In genomic region chr19:48959341-48960239, GRCh38 we compare ENCODE assay signal across 1 cellular context.
TF ChIP-seq lines count a peak whose summit lies in the region.

No MANE protein-coding gene starts in this region.

TF ChIP-seq in HepG2, 621 proteins besides CTCF, POLR2A, EP300 and RAD21 (continues in another document):
- peak; percentile 36; the same call in 1 of the 2 replicates for TF ChIP-seq RBFOX2 (IDR thresholded peaks at IDR 0.05; ENCODE audit: low read depth, low read length)
- TF ChIP-seq PRDM15 (CRISPR knock-in tag; IDR thresholded peaks at IDR 0.05) = no peak
- TF ChIP-seq YY1 (IDR thresholded peaks at IDR 0.05; ENCODE audit: insufficient read depth, insufficient replicate concordance, low read depth, low read length) = peak; percentile 25
- no peak for TF ChIP-seq ATAD3A (CRISPR knock-in tag; IDR thresholded peaks at IDR 0.05)
- no peak for TF ChIP-seq THAP8 (CRISPR knock-in tag; IDR thresholded peaks at IDR 0.05; ENCODE audit: borderline replicate concordance)
- TF ChIP-seq ZSCAN9 (CRISPR knock-in tag; IDR thresholded peaks at IDR 0.05; ENCODE audit: borderline replicate concordance) = no peak
- no peak for TF ChIP-seq ZNF703 (CRISPR knock-in tag; IDR thresholded peaks at IDR 0.05; ENCODE audit: borderline replicate concordance)
- TF ChIP-seq ZBTB42 (CRISPR knock-in tag; IDR thresholded peaks at IDR 0.05) = no peak
- TF ChIP-seq ZNF24 (IDR thresholded peaks at IDR 0.05) = no peak
- TF ChIP-seq ZNF292 (CRISPR knock-in tag; IDR thresholded peaks at IDR 0.05; ENCODE audit: borderline replicate concordance, low read depth) = no peak
- TF ChIP-seq NR0B2 (CRISPR knock-in tag; IDR thresholded peaks at IDR 0.05) = no peak
- TF ChIP-seq KDM2A (CRISPR knock-in tag; IDR thresholded peaks at IDR 0.05; ENCODE audit: borderline replicate concordance, low read depth) = no peak
- no peak for TF ChIP-seq ZNF143 (CRISPR knock-in tag; IDR thresholded peaks at IDR 0.05)
- TF ChIP-seq CHD4 (IDR thresholded peaks at IDR 0.05; ENCODE audit: borderline replicate concordance, low read length) = no peak
- TF ChIP-seq CHD2 (IDR thresholded peaks at IDR 0.05; ENCODE audit: low read depth, low read length) = no peak
- TF ChIP-seq ZNF574 (CRISPR knock-in tag; IDR thresholded peaks at IDR 0.05) = 0 out of 2 replicates have a peak, but pooled peaks have one; percentile 4
- no peak for TF ChIP-seq ZNF552 (CRISPR knock-in tag; IDR thresholded peaks at IDR 0.05; ENCODE audit: borderline replicate concordance)
- TF ChIP-seq MXD3 (CRISPR knock-in tag; IDR thresholded peaks at IDR 0.05) = no peak
- no peak for TF ChIP-seq ZBTB39 (CRISPR knock-in tag; IDR thresholded peaks at IDR 0.05)
- TF ChIP-seq YEATS2 (CRISPR knock-in tag; IDR thresholded peaks at IDR 0.05; ENCODE audit: borderline replicate concordance) = no peak
- TF ChIP-seq FOXK1 (CRISPR knock-in tag; IDR thresholded peaks at IDR 0.05; ENCODE audit: borderline replicate concordance, low read depth) = no peak
- TF ChIP-seq ZNF446 (CRISPR knock-in tag; IDR thresholded peaks at IDR 0.05) = no peak
- no peak for TF ChIP-seq ZNF207 (IDR thresholded peaks at IDR 0.05; ENCODE audit: borderline replicate concordance)
- TF ChIP-seq BORCS8-MEF2B (CRISPR knock-in tag; IDR thresholded peaks at IDR 0.05) = no peak
- TF ChIP-seq ARID2 (CRISPR knock-in tag; IDR thresholded peaks at IDR 0.05; ENCODE audit: borderline replicate concordance) = no peak
- TF ChIP-seq DNMT1 (CRISPR knock-in tag; IDR thresholded peaks at IDR 0.05) = no peak
- no peak for TF ChIP-seq REL (CRISPR knock-in tag; conservative IDR thresholded peaks at IDR 0.05)
- TF ChIP-seq SMAD9 (CRISPR knock-in tag; IDR thresholded peaks at IDR 0.05) = no peak
- TF ChIP-seq PREB (CRISPR knock-in tag; IDR thresholded peaks at IDR 0.05) = no peak
- peak; percentile 61 for TF ChIP-seq AGO2 (optimal IDR thresholded peaks at IDR 0.05; ENCODE audit: low read depth, low read length)
- TF ChIP-seq ZNF318 (CRISPR knock-in tag; IDR thresholded peaks at IDR 0.05) = no peak
- no peak for TF ChIP-seq GABPA (IDR thresholded peaks at IDR 0.05; ENCODE audit: low read depth, low read length)
- TF ChIP-seq GABPA (CRISPR knock-in tag; IDR thresholded peaks at IDR 0.05; ENCODE audit: low read depth) = 0 out of 2 replicates have a peak, but pooled peaks have one; percentile 18
- peak; percentile 40 for TF ChIP-seq RBM22 (optimal IDR thresholded peaks at IDR 0.05; ENCODE audit: low read length)
- no peak for TF ChIP-seq NRL (CRISPR knock-in tag; IDR thresholded peaks at IDR 0.05; ENCODE audit: borderline replicate concordance)
- no peak for TF ChIP-seq FOXP4 (CRISPR knock-in tag; IDR thresholded peaks at IDR 0.05)
- no peak for TF ChIP-seq FOSL2 (CRISPR knock-in tag; IDR thresholded peaks at IDR 0.05)
- no peak for TF ChIP-seq ZNF350 (CRISPR knock-in tag; IDR thresholded peaks at IDR 0.05; ENCODE audit: borderline replicate concordance, low read depth)
